Comparison of ENCODE assay signal across 6 cellular contexts in the genomic region with DNA sequence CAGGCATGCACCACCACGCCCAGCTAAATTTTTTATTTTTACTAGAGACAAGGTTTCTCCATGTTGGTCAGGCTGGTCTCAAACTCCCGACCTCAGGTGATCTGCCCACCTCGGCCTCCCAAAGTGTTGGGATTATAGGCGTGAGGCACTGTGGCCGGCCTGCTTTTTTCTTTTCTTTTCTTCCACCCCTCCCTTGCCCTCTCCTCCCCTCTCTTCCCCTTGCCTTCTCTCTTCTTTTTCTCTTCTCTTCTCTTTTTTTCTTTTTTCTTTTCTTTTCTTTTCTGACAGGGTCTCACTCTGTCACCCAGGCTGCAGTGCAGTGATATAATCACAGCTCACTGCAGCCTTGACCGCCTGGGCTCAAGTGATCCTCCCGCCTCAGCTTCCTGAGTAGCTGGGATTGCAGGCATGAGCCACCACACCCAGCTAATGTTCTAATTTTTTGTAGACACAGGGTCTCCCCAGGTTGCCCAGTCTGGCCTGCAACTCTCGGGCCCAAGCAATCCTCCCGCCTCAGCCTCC. TPM values are rescaled to one million over a fixed set of nuclear protein-coding genes. Genes with fewer than 3 reads are reported as not detected.
"Had no signal": no experiment of that assay in that cellular context is flagged by ENCODE, and none has a peak within 500 bp of the region (broad histone marks: within the 10 kb centered on the region; RNA-seq: fewer than 3 reads in every experiment).

No MANE protein-coding gene starts in this region.

RNA-seq across cellular contexts. Expression of gene NMRK2, which starts 19.9 kb away (rescaled TPM):
- total RNA-seq: activated CD8-positive, alpha-beta memory T cell treated with anti-CD3 and anti-CD28 coated beads for 36 hours; hepatocyte; osteocyte; pulmonary artery endothelial cell; SJSA1; vagina had no signal
